Comparison of ENCODE assay signal across 11 cellular contexts in genomic region chr4:38314663-38315062, GRCh38.
A peak's percentile ranks its signal among the peaks of the same experiment; 100 is the strongest.
DNase-seq lines count a peak whose midpoint lies in the region; ATAC-seq, FAIRE-seq and TF ChIP-seq lines count a peak whose summit lies in the region.
"Had no signal": no experiment of that assay in that cellular context is flagged by ENCODE, and none has a peak within 500 bp of the region (broad histone marks: within the 10 kb centered on the region; RNA-seq: fewer than 3 reads in every experiment).

No MANE protein-coding gene starts in this region.

- H2AFZ ChIP-seq in keratinocyte (ENCODE audit: control insufficient read depth, low read length) (peak overlapping the region; percentile 4), hepatocyte (no peak overlapping the region)

- peak; percentile 28 for ATAC-seq in RWPE2 (ENCODE audit: low read depth)

- H3K4me2 ChIP-seq in keratinocyte (ENCODE audit: control insufficient read depth, extremely low read depth, insufficient read depth, low read depth, low read length), result peak overlapping the region; percentile 60
- no peak overlapping the region for H3K4me2 ChIP-seq in hepatocyte

- peaks cover 45% of the 10 kb centered on the region for H3K4me1 ChIP-seq in RWPE2 (ENCODE audit: insufficient read depth, poor library complexity, severe bottlenecking)
- peaks cover 47% of the 10 kb centered on the region for H3K4me1 ChIP-seq in keratinocyte (ENCODE audit: control insufficient read depth, extremely low read depth, insufficient read depth, low read length)
- H3K4me1 ChIP-seq in spleen, result peaks cover 15 to 48% (median 32%) of the 10 kb centered on the region in 6 donors
- peaks cover 7% of the 10 kb centered on the region for H3K4me1 ChIP-seq in hepatocyte (ENCODE audit: insufficient read depth)

- H3K9me3 ChIP-seq in RWPE2 (ENCODE audit: severe bottlenecking) (peaks cover 5% of the 10 kb centered on the region), keratinocyte (ENCODE audit: control insufficient read depth, low read depth, low read length) (no peaks in the 10 kb centered on the region), spleen (no peaks in the 10 kb centered on the region), hepatocyte (ENCODE audit: low read depth) (no peaks in the 10 kb centered on the region)

- H3K79me2 ChIP-seq in keratinocyte (ENCODE audit: control insufficient read depth, insufficient read depth, low read length), result no peaks in the 10 kb centered on the region
- H3K79me2 ChIP-seq in hepatocyte, result no peaks in the 10 kb centered on the region

- 81 to 95% (median 88%) methylated on average over 5 of the region's 5 CpGs for WGBS in spleen, 5 donors
- WGBS in hepatocyte (ENCODE audit: low lambda C conversion rate, missing lambda C conversion rate), result 75% methylated on average over 5 of the region's 5 CpGs

- H3K27me3 ChIP-seq in RWPE2 (ENCODE audit: insufficient read depth, poor library complexity, severe bottlenecking) (no peaks in the 10 kb centered on the region), keratinocyte (ENCODE audit: control insufficient read depth, extremely low read depth, insufficient read depth, low read length) (no peaks in the 10 kb centered on the region), spleen (replicated peaks in 1 of 7) (no peaks in the 10 kb centered on the region), hepatocyte (no peaks in the 10 kb centered on the region)

- intact Hi-C loops in spleen (cut with DNase I; ENCODE audit: low total_unique reads), result loop anchor here (10.0 kb wide), 1 partner anchor 130 kb away; no protein-coding TSS in a partner anchor

- no peaks in the 10 kb centered on the region for H4K20me1 ChIP-seq in keratinocyte (ENCODE audit: control insufficient read depth, extremely low read depth, insufficient read depth, low read length)
- H4K20me1 ChIP-seq in hepatocyte (ENCODE audit: insufficient read depth, poor library complexity, severe bottlenecking), result no peaks in the 10 kb centered on the region

- H3K4me3 ChIP-seq in RWPE2 (ENCODE audit: severe bottlenecking) (no peak overlapping the region), keratinocyte (ENCODE audit: control insufficient read depth in 2 of 3, extremely low read depth in 1 of 3, insufficient read depth in 2 of 3, low read depth in 1 of 3, low read length in 3 of 3) (no peak overlapping the region), spleen (no peak overlapping the region), hepatocyte (no peak overlapping the region)

- no peaks in the 10 kb centered on the region for H3K9me2 ChIP-seq in hepatocyte (replicated peaks; ENCODE audit: insufficient read depth)

- H3K27ac ChIP-seq in RWPE2 (ENCODE audit: poor library complexity, severe bottlenecking) (peak overlapping the region; percentile 85), keratinocyte (ENCODE audit: control insufficient read depth, insufficient read depth, low read length) (peak overlapping the region; percentile 84), substantia nigra (ENCODE audit: low read depth, low read length, poor library complexity, severe bottlenecking) (peak overlapping the region; percentile 52), spleen (no peak overlapping the region), hepatocyte (no peak overlapping the region)
- H3K27ac ChIP-seq: WERI-Rb-1 had no signal

- DNase-seq in HT-29 (ENCODE audit: low spot score) (peak; percentile 25), RWPE2 (ENCODE audit: low spot score) (no peak), keratinocyte (ENCODE audit: low read depth, low spot score) (peak; percentile 55), substantia nigra (lab: John Stamatoyannopoulos, UW) (peak in 3 of 49 donors; percentile 25 to 34 (median 26)), spleen (no peak), NCI-H187 treated with DMSO at 0.1 percent for 48 hours (lab: John Stamatoyannopoulos, UW) (no peak), hepatocyte (ENCODE audit: low spot score) (no peak), DMS 273 treated with DMSO at 0.1 percent for 48 hours (lab: John Stamatoyannopoulos, UW) (no peak)
- DNase-seq: CD4-positive, CD25-positive, alpha-beta regulatory T cell; SIG-M5; WERI-Rb-1 had no signal

- H3K36me3 ChIP-seq in RWPE2 (ENCODE audit: low read depth) (no peaks in the 10 kb centered on the region), keratinocyte (ENCODE audit: control insufficient read depth in 2 of 2, extremely low read depth in 1 of 2, insufficient read depth in 2 of 2, low read length in 2 of 2) (no peaks in the 10 kb centered on the region), spleen (no peaks in the 10 kb centered on the region), hepatocyte (replicated peaks; ENCODE audit: insufficient read depth, low read depth) (no peaks in the 10 kb centered on the region)
- H3K36me3 ChIP-seq: WERI-Rb-1 had no signal

- TF ChIP-seq CTCF in RWPE2 (IDR thresholded peaks at IDR 0.05; ENCODE audit: poor library complexity, severe bottlenecking), result no peak
- peak in 2 of 3 experiments; percentile 11 to 18 for TF ChIP-seq CTCF in keratinocyte (optimal IDR thresholded peaks at IDR 0.05 in 1 of 3, IDR thresholded peaks at IDR 0.05 in 1 of 3, conservative IDR thresholded peaks at IDR 0.05 in 1 of 3; ENCODE audit: extremely low read depth in 1 of 3, insufficient read depth in 2 of 3, low read length in 3 of 3)
- no peak for TF ChIP-seq CTCF in spleen (IDR thresholded peaks at IDR 0.05 in 8 of 11, conservative IDR thresholded peaks at IDR 0.05 in 3 of 11)
- no peak for TF ChIP-seq CTCF in hepatocyte (IDR thresholded peaks at IDR 0.05; ENCODE audit: poor library complexity)

- no peak for TF ChIP-seq POLR2A in spleen (IDR thresholded peaks at IDR 0.05)

- peak overlapping the region; percentile 56 for H3K9ac ChIP-seq in keratinocyte (ENCODE audit: control insufficient read depth, extremely low read depth, insufficient read depth, low read length)

- dilution Hi-C loops in keratinocyte (cut with MboI; ENCODE audit: extremely low pct_ligation_motif_present, low sequenced_read_pairs), result no loop called here

- FAIRE-seq in keratinocyte (lab: Jason Lieb, UNC), result peak; percentile 87

- no peaks in the 10 kb centered on the region for H3K9me1 ChIP-seq in keratinocyte (ENCODE audit: control insufficient read depth, extremely low read depth, insufficient read depth, low read length)

Comparison
In these comparisons a context has a peak if more than half of its experiments do, and no peak if none do; other contexts are left out.
1. DNase-seq: peak in HT-29 (single experiment) and keratinocyte (single experiment); none in RWPE2 (single experiment), spleen (single experiment), NCI-H187 treated with DMSO at 0.1 percent for 48 hours (single experiment), hepatocyte (single experiment) and DMS 273 treated with DMSO at 0.1 percent for 48 hours (single experiment).
2. H3K27ac ChIP-seq: peak in RWPE2 (single experiment), keratinocyte (single experiment) and substantia nigra (single experiment); none in spleen (0 of 8) and hepatocyte (single experiment).
3. CTCF ChIP-seq: peak in keratinocyte (2 of 3); none in RWPE2 (single experiment), spleen (0 of 11) and hepatocyte (single experiment).